Comparison of ENCODE assay signal across 8 cellular contexts in the genomic region with DNA sequence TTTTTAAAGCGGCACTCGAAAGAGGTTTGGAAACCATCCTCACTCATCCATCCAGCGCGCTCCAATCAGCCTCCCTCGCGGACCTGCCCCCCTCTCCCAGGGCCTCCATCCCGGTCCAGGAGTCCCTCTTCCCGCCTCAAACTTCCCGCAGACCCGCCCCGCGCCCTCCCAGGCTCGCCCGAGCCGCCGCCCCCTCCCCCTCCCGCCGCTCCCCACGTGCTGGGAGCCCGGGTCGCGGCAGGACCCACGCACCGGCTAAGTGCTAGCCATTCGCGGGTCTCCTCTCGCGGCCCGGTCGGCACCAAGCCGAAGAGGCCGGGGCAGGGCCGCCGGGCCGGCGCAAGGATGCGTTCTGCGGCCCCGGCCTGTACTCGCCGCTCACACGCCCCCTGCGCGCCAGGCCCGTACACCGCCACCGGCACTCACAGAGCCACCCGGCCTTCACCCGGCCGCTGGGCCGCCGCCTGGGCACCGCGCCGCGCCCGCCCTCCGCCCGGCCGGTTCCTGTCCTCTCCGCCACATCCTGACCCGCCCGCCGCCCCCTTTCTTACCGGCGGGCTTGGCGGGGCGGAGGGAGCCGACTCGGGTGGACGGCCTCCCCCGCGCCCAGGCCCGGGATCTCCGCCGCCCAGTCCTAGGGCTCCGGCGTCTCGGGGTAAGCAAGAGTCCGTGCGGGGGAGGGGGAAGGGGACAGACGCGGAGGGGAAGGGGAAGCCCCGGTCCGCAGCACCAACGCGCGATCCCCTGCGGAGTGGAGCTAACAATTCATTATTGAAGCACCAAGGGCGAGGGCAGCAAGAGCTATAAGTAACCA.
DNase-seq lines count a peak whose midpoint lies in the region; ATAC-seq and TF ChIP-seq lines count a peak whose summit lies in the region.

No MANE protein-coding gene starts in this region.

- no peaks in the 10 kb centered on the region for H3K36me3 ChIP-seq in mucosa of stomach (ENCODE audit: control insufficient read depth, insufficient read depth, low read length)

- peak overlapping the region; percentile 100 for H3K9ac ChIP-seq in mucosa of stomach (ENCODE audit: low read length)

- H3K4me1 Mint-ChIP-seq in stimulated activated memory B cell treated with anti-CD40 and anti-IgM and Interleukin-4, amounts not matched to agents 10 μg/mL and 1 μg/mL and 100 μg/mL, for 72 hours, result peaks cover 33% of the 10 kb centered on the region

- H3K27me3 Mint-ChIP-seq in stimulated activated memory B cell treated with anti-CD40 and anti-IgM and Interleukin-4, amounts not matched to agents 10 μg/mL and 1 μg/mL and 100 μg/mL, for 72 hours, result no peaks in the 10 kb centered on the region

- peaks cover 6% of the 10 kb centered on the region for H3K36me3 Mint-ChIP-seq in stimulated activated memory B cell treated with anti-CD40 and anti-IgM and Interleukin-4, amounts not matched to agents 10 μg/mL and 1 μg/mL and 100 μg/mL, for 72 hours

- H3K27ac Mint-ChIP-seq in stimulated activated memory B cell treated with anti-CD40 and anti-IgM and Interleukin-4, amounts not matched to agents 10 μg/mL and 1 μg/mL and 100 μg/mL, for 72 hours, result peak overlapping the region; percentile 93

- H3K9me3 ChIP-seq in mucosa of stomach (ENCODE audit: control insufficient read depth, low read length), result no peaks in the 10 kb centered on the region

- no peaks in the 10 kb centered on the region for H3K9me3 Mint-ChIP-seq in stimulated activated memory B cell treated with anti-CD40 and anti-IgM and Interleukin-4, amounts not matched to agents 10 μg/mL and 1 μg/mL and 100 μg/mL, for 72 hours

- no peak for TF ChIP-seq POLR2A in erythroblast (IDR thresholded peaks at IDR 0.05; ENCODE audit: low read length)

- no peaks in the 10 kb centered on the region for H3K4me1 ChIP-seq in mucosa of stomach (ENCODE audit: control insufficient read depth, insufficient read depth, low read length)

- H3K4me3 Mint-ChIP-seq in stimulated activated memory B cell treated with anti-CD40 and anti-IgM and Interleukin-4, amounts not matched to agents 10 μg/mL and 1 μg/mL and 100 μg/mL, for 72 hours, result peak overlapping the region; percentile 96

- H3K4me3 ChIP-seq in mucosa of stomach (ENCODE audit: low read length), result peak overlapping the region; percentile 17

- ATAC-seq in HG02938 (IDR thresholded peaks at IDR 0.05; ENCODE audit: unreplicated experiment), result peak; percentile 19
- peak; percentile 57 for ATAC-seq in stimulated activated memory B cell treated with anti-CD40 and anti-IgM and Interleukin-4, amounts not matched to agents 10 μg/mL and 1 μg/mL and 100 μg/mL, for 72 hours

- H3K27me3 ChIP-seq in mucosa of stomach (ENCODE audit: control insufficient read depth, insufficient read depth, low read length), result no peaks in the 10 kb centered on the region

- DNase-seq in SKM-1 (lab: John Stamatoyannopoulos, UW; ENCODE audit: unreplicated experiment) (peak; percentile 82), SKM-1 treated with dmso at 0.1 percent for 144 hours (lab: John Stamatoyannopoulos, UW; ENCODE audit: unreplicated experiment) (no peak), NCI-H446 treated with DMSO at 0.1 percent for 48 hours (lab: John Stamatoyannopoulos, UW) (peak; percentile 37), activated T-cell treated with anti-CD3 and anti-CD28 coated beads for 24 hours (ENCODE audit: low read depth) (peak; percentile 37), erythroblast (lab: John Stamatoyannopoulos, UW) (peak; percentile 80 to 88)
